Comparison of ENCODE assay signal across 25 cellular contexts in genomic region chr4:174859904-174860303, GRCh38. TPM values are rescaled to one million over a fixed set of nuclear protein-coding genes. Genes with fewer than 3 reads are reported as not detected.
A peak's percentile ranks its signal among the peaks of the same experiment; 100 is the strongest.
DNase-seq lines count a peak whose midpoint lies in the region; ATAC-seq, FAIRE-seq and TF ChIP-seq lines count a peak whose summit lies in the region.
"Had no signal": no experiment of that assay in that cellular context is flagged by ENCODE, and none has a peak within 500 bp of the region (broad histone marks: within the 10 kb centered on the region; RNA-seq: fewer than 3 reads in every experiment).

No MANE protein-coding gene starts in this region.

- no peak for TF ChIP-seq EP300 in upper lobe of left lung (IDR thresholded peaks at IDR 0.05)

- no peak for TF ChIP-seq CTCF in upper lobe of left lung (IDR thresholded peaks at IDR 0.05)

- H3K27me3 ChIP-seq in upper lobe of left lung, result no peaks in the 10 kb centered on the region
- H3K27me3 ChIP-seq: BLaER1 treated with 17β-estradiol and CSF1 and Interleukin-3, amounts not matched to agents 10 nM and 100 nM; gastrocnemius medialis had no signal

- no peak overlapping the region for H3K27ac Mint-ChIP-seq in stimulated activated effector memory CD8-positive, alpha-beta T cell treated with anti-CD3 and anti-CD28 coated beads, Interleukin-12 subunit alpha, Interleukin-12 subunit beta, amount 100 ng/mL, for 72 hours
- H3K27ac Mint-ChIP-seq: activated CD4-positive, alpha-beta T cell treated with anti-CD3 and anti-CD28 coated beads, Interleukin-2, amount 10 ng/mL, durations not matched to agents 7 days and 5 days; activated naive CD8-positive, alpha-beta T cell treated with anti-CD3 and anti-CD28 coated beads for 36 hours; activated T-helper 2 cell treated with anti-CD3 and anti-CD28 coated beads, Interferon-gamma antibody, Interleukin-2, Interleukin-4, amounts not matched to agents 10 μg/mL and 5 μg/mL and 100 μg/mL, durations not matched to agents 14 hours and 24 hours and 36 hours; T-helper 1 cell treated with Interleukin-12 subunit alpha and Interleukin-12 subunit beta and Interleukin-4 antibody, amounts not matched to agents 30 μg/mL and 1 μg/mL, for 36 hours had no signal

- no peak for DNase-seq in GM12891 (ENCODE audit: insufficient read length, low spot score)
- DNase-seq in SKM-1 (lab: John Stamatoyannopoulos, UW; ENCODE audit: unreplicated experiment), result peak; percentile 4
- no peak for DNase-seq in iPS-NIHi7 (ENCODE audit: extremely low spot score)
- no peak for DNase-seq in upper lobe of left lung
- DNase-seq in CD1c-positive myeloid dendritic cell (ENCODE audit: extremely low spot score), result no peak
- no peak for DNase-seq in stimulated activated effector memory CD8-positive, alpha-beta T cell treated with anti-CD3 and anti-CD28 coated beads, Interleukin-12 subunit alpha, Interleukin-12 subunit beta, amount 100 ng/mL, for 72 hours (ENCODE audit: low spot score in 2 of 2)
- DNase-seq: activated CD4-positive, alpha-beta T cell treated with anti-CD3 and anti-CD28 coated beads, Interleukin-2, amount 10 ng/mL, durations not matched to agents 7 days and 5 days; activated naive CD8-positive, alpha-beta T cell treated with anti-CD3 and anti-CD28 coated beads for 36 hours; effector CD8-positive, alpha-beta T cell; gastrocnemius medialis; NCI-H2107; NCI-H524; nucleus accumbens; stimulated activated CD4-positive, alpha-beta T cell treated with anti-CD3 and anti-CD28 coated beads, Interleukin-4, amount 100 ng/mL, for 24 hours had no signal

- H3K4me1 ChIP-seq in upper lobe of left lung, result no peaks in the 10 kb centered on the region
- H3K4me1 ChIP-seq: gastrocnemius medialis had no signal

- H3K9me3 ChIP-seq in upper lobe of left lung, result no peaks in the 10 kb centered on the region
- H3K9me3 ChIP-seq: gastrocnemius medialis had no signal

- ATAC-seq in GM18907 (IDR thresholded peaks at IDR 0.05; ENCODE audit: unreplicated experiment) (peak; percentile 80), HG02885 (IDR thresholded peaks at IDR 0.05; ENCODE audit: poor library complexity, unreplicated experiment) (peak; percentile 96), upper lobe of left lung (ENCODE audit: low FRiP score in 2 of 2) (no peak)
- ATAC-seq in stimulated activated effector memory CD8-positive, alpha-beta T cell treated with anti-CD3 and anti-CD28 coated beads, Interleukin-12 subunit alpha, Interleukin-12 subunit beta, amount 100 ng/mL, for 72 hours, result no peak
- ATAC-seq: esophagus mucosa, gastrocnemius medialis had no signal

- H3K4me1 Mint-ChIP-seq in stimulated activated effector memory CD8-positive, alpha-beta T cell treated with anti-CD3 and anti-CD28 coated beads, Interleukin-12 subunit alpha, Interleukin-12 subunit beta, amount 100 ng/mL, for 72 hours, result no peaks in the 10 kb centered on the region
- H3K4me1 Mint-ChIP-seq: activated CD4-positive, alpha-beta T cell treated with anti-CD3 and anti-CD28 coated beads, Interleukin-2, amount 10 ng/mL, durations not matched to agents 7 days and 5 days; activated naive CD8-positive, alpha-beta T cell treated with anti-CD3 and anti-CD28 coated beads for 36 hours had no signal

- FAIRE-seq in GM12891 (lab: Jason Lieb, UNC), result no peak
- FAIRE-seq: urothelium cell line had no signal

- H3K27ac ChIP-seq in upper lobe of left lung, result no peak overlapping the region
- H3K27ac ChIP-seq: BLaER1 treated with 17β-estradiol and CSF1 and Interleukin-3, amounts not matched to agents 10 nM and 100 nM; gastrocnemius medialis had no signal

- WGBS in upper lobe of left lung, 2 donors, result 59 to 71% methylated on average over 2 of the region's 2 CpGs

- no peak overlapping the region for H3K4me3 ChIP-seq in upper lobe of left lung
- H3K4me3 ChIP-seq: BLaER1 treated with 17β-estradiol and CSF1 and Interleukin-3, amounts not matched to agents 10 nM and 100 nM; gastrocnemius medialis; lung had no signal

- H3K9me3 Mint-ChIP-seq in stimulated activated effector memory CD8-positive, alpha-beta T cell treated with anti-CD3 and anti-CD28 coated beads, Interleukin-12 subunit alpha, Interleukin-12 subunit beta, amount 100 ng/mL, for 72 hours, result peaks cover 9% of the 10 kb centered on the region
- H3K9me3 Mint-ChIP-seq: activated CD4-positive, alpha-beta T cell treated with anti-CD3 and anti-CD28 coated beads, Interleukin-2, amount 10 ng/mL, durations not matched to agents 7 days and 5 days had no signal

- TF ChIP-seq POLR2A in GM12891 (IDR thresholded peaks at IDR 0.05; ENCODE audit: low read depth, low read length) (no peak), upper lobe of left lung (IDR thresholded peaks at IDR 0.05) (no peak)

- no peaks in the 10 kb centered on the region for H3K36me3 ChIP-seq in upper lobe of left lung
- H3K36me3 ChIP-seq: BLaER1 treated with 17β-estradiol and CSF1 and Interleukin-3, amounts not matched to agents 10 nM and 100 nM; gastrocnemius medialis had no signal

- no peak overlapping the region for H3K4me3 Mint-ChIP-seq in stimulated activated effector memory CD8-positive, alpha-beta T cell treated with anti-CD3 and anti-CD28 coated beads, Interleukin-12 subunit alpha, Interleukin-12 subunit beta, amount 100 ng/mL, for 72 hours
- H3K4me3 Mint-ChIP-seq: activated CD4-positive, alpha-beta T cell treated with anti-CD3 and anti-CD28 coated beads, Interleukin-2, amount 10 ng/mL, durations not matched to agents 7 days and 5 days; activated naive CD8-positive, alpha-beta T cell treated with anti-CD3 and anti-CD28 coated beads for 36 hours; T-helper 1 cell treated with Interleukin-12 subunit alpha and Interleukin-12 subunit beta and Interleukin-4 antibody, amounts not matched to agents 30 μg/mL and 1 μg/mL, for 36 hours had no signal

- H3K36me3 Mint-ChIP-seq in stimulated activated effector memory CD8-positive, alpha-beta T cell treated with anti-CD3 and anti-CD28 coated beads, Interleukin-12 subunit alpha, Interleukin-12 subunit beta, amount 100 ng/mL, for 72 hours, result no peaks in the 10 kb centered on the region
- H3K36me3 Mint-ChIP-seq: activated naive CD8-positive, alpha-beta T cell treated with anti-CD3 and anti-CD28 coated beads for 36 hours had no signal

TF ChIP-seq in GM12891, 5 proteins besides CTCF, POLR2A, EP300 and RAD21:
- peak; percentile 59; the same call in 1 of the 2 replicates for TF ChIP-seq SPI1 (IDR thresholded peaks at IDR 0.05; ENCODE audit: low read depth, low read length)
- no peak for TF ChIP-seq TAF1 (IDR thresholded peaks at IDR 0.05; ENCODE audit: low read depth, low read length)
- TF ChIP-seq PAX5 (IDR thresholded peaks at IDR 0.05; ENCODE audit: insufficient read depth, low read length, severe bottlenecking), result no peak
- no peak for TF ChIP-seq POU2F2 (IDR thresholded peaks at IDR 0.05; ENCODE audit: low read depth, low read length)

RNA-seq across cellular contexts. Expression of gene GLRA3, which starts 30.9 kb away (rescaled TPM):
- polyA plus RNA-seq in GM12891 (2012; ENCODE audit: low read depth, missing spikeins), result not detected
- total RNA-seq in upper lobe of left lung, result under 1 TPM in 3 of 6 donors, not detected in 3; 0.03 to 0.33 (median 0.15) TPM
- total RNA-seq: activated CD4-positive, alpha-beta T cell treated with anti-CD3 and anti-CD28 coated beads, Interleukin-2, amount 10 ng/mL, durations not matched to agents 7 days and 5 days; activated naive CD8-positive, alpha-beta T cell treated with anti-CD3 and anti-CD28 coated beads for 36 hours; activated T-helper 2 cell treated with anti-CD3 and anti-CD28 coated beads, Interferon-gamma antibody, Interleukin-2, Interleukin-4, amounts not matched to agents 10 μg/mL and 5 μg/mL and 100 μg/mL, durations not matched to agents 14 hours and 24 hours and 36 hours; esophagus mucosa; gastrocnemius medialis; kidney epithelial cell; LHCN-M2 had no signal

RNA-seq across cellular contexts. Expression of gene ADAM29, which starts 58.3 kb away (rescaled TPM):
- polyA plus RNA-seq in GM12891 (2012; ENCODE audit: low read depth, missing spikeins), result 0.14 TPM
- total RNA-seq in upper lobe of left lung, result not detected
- total RNA-seq: A673; activated CD4-positive, alpha-beta T cell treated with anti-CD3 and anti-CD28 coated beads, Interleukin-2, amount 10 ng/mL, durations not matched to agents 7 days and 5 days; activated naive CD8-positive, alpha-beta T cell treated with anti-CD3 and anti-CD28 coated beads for 36 hours; activated T-helper 2 cell treated with anti-CD3 and anti-CD28 coated beads, Interferon-gamma antibody, Interleukin-2, Interleukin-4, amounts not matched to agents 10 μg/mL and 5 μg/mL and 100 μg/mL, durations not matched to agents 14 hours and 24 hours and 36 hours; esophagus mucosa; gastrocnemius medialis; kidney epithelial cell; LHCN-M2 had no signal

Comparison
In these comparisons a context has a peak if more than half of its experiments do, and no peak if none do; other contexts are left out.
1. ATAC-seq: peak in GM18907 (single experiment) and HG02885 (single experiment); none in upper lobe of left lung (0 of 2) and stimulated activated effector memory CD8-positive, alpha-beta T cell treated with anti-CD3 and anti-CD28 coated beads, Interleukin-12 subunit alpha, Interleukin-12 subunit beta, amount 100 ng/mL, for 72 hours (single experiment).